ENCODE assay signal across 8 cellular contexts in genomic region chr14:23286020-23286903, GRCh38. TPM values are rescaled to one million over a fixed set of nuclear protein-coding genes. Genes with fewer than 3 reads are reported as not detected.
DNase-seq lines count a peak whose midpoint lies in the region; ATAC-seq and TF ChIP-seq lines count a peak whose summit lies in the region.

Gene HOMEZ (minus strand): TSS chr14:23286132. CDS start chr14:23285952, 180 bp downstream.

- H4K20me1 ChIP-seq in mammary epithelial cell (ENCODE audit: insufficient read depth, low read length), result no peaks in the 10 kb centered on the region

- TF ChIP-seq CTCF in VCaP (conservative IDR thresholded peaks at IDR 0.05) (no peak), mammary epithelial cell (conservative IDR thresholded peaks at IDR 0.05 in 1 of 2, IDR thresholded peaks at IDR 0.05 in 1 of 2; ENCODE audit: extremely low read depth in 1 of 2, insufficient read depth in 1 of 2, low read depth in 1 of 2, low read length in 2 of 2) (no peak)

- no peaks in the 10 kb centered on the region for H3K9me3 ChIP-seq in mammary epithelial cell (replicated peaks; ENCODE audit: insufficient read depth, low read length)

- H3K27ac ChIP-seq in VCaP (peak within 1 kb of the TSS; percentile 79), mammary epithelial cell (ENCODE audit: insufficient read depth, low read depth, low read length) (peak within 1 kb of the TSS; percentile 91)

- H2AFZ ChIP-seq in mammary epithelial cell (ENCODE audit: low read depth, low read length), result peak within 1 kb of the TSS; percentile 93

- peaks cover 14% of the 10 kb centered on the region for H3K4me1 ChIP-seq in mammary epithelial cell (ENCODE audit: insufficient read depth, low read length)

- ATAC-seq in GM18870 (IDR thresholded peaks at IDR 0.05; ENCODE audit: unreplicated experiment) (peak; percentile 97), HG03135 (IDR thresholded peaks at IDR 0.05; ENCODE audit: unreplicated experiment) (peak; percentile 98)

- peaks cover 42% of the 10 kb centered on the region for H3K79me2 ChIP-seq in mammary epithelial cell (ENCODE audit: insufficient read depth, low read length)

- dilution Hi-C loops in mammary epithelial cell (cut with HindIII; ENCODE audit: low sequenced_read_pairs), result no loop called here

- CTCF ChIA-PET in mammary epithelial cell (lab: Charles Lee; ENCODE audit: low non-redundant PET), result interaction anchor here (0.7 kb wide), 1 partner anchor 14 kb away, joined by 4 read pairs; no protein-coding TSS in a partner anchor

- DNase-seq in ACHN (peak; percentile 96), NCI-H2196 treated with DMSO at 0.1 percent for 48 hours (lab: John Stamatoyannopoulos, UW; ENCODE audit: unreplicated experiment) (peak; percentile 98), mammary epithelial cell (peak; percentile 98), iPS-NIHi7 (ENCODE audit: extremely low spot score) (peak; percentile 97), smooth muscle cell of the brain vasculature (ENCODE audit: low read depth, low spot score) (peak; percentile 90)

- in situ Hi-C loops in ACHN (cut with HindIII; ENCODE audit: low pct_ligation_motif_present, low pct_unique_long_range_greater_than_20kb, low sequenced_read_pairs), result no loop called here
- in situ Hi-C loops in mammary epithelial cell (cut with MboI; ENCODE audit: low sequenced_read_pairs in 2 of 2), result no loop called here

- peaks cover under 1% of the 10 kb centered on the region for H3K36me3 ChIP-seq in mammary epithelial cell (ENCODE audit: insufficient read depth, low read length)

- intact Hi-C loops in mammary epithelial cell (cut with micrococcal nuclease), result no loop called here

- 1% methylated on average over 23 of the region's 53 CpGs for WGBS in mammary epithelial cell (ENCODE audit: low coverage, missing lambda C conversion rate)

- H3K4me3 ChIP-seq in mammary epithelial cell (replicated peaks in 1 of 3; ENCODE audit: insufficient read depth in 1 of 3, low read depth in 2 of 3, low read length in 3 of 3), result peak within 1 kb of the TSS; percentile 71 to 92 (median 82)

- H3K27me3 ChIP-seq in mammary epithelial cell (ENCODE audit: insufficient read depth, low read length), result no peaks in the 10 kb centered on the region

- H3K9ac ChIP-seq in mammary epithelial cell (ENCODE audit: insufficient read depth, low read length), result peak within 1 kb of the TSS; percentile 93

- BruUV-seq in mammary epithelial cell (replicated peaks; lab: Mats Ljungman, UMichigan), result TSS peak; percentile 72

- peak within 1 kb of the TSS; percentile 86 for H3K4me2 ChIP-seq in mammary epithelial cell (ENCODE audit: insufficient read depth, low read depth, low read length)

RNA-seq across cellular contexts. Expression of gene HOMEZ, which starts in this region (rescaled TPM):
- total RNA-seq in mammary epithelial cell, result 10 to 100 TPM; 13.0 to 19.9 TPM
- polyA plus RNA-seq in mammary epithelial cell, result 27.4 TPM
- polyA minus RNA-seq in mammary epithelial cell, result 29.3 TPM

Comparison
In these comparisons a context has a peak if more than half of its experiments do, and no peak if none do; other contexts are left out.
1. Peak in every context shown above with its lines: DNase-seq, ATAC-seq, H3K4me3 ChIP-seq and H3K27ac ChIP-seq.